In genomic region chr5:57816108-57816507, GRCh38 we compare ENCODE assay signal across 1 cellular context.
TF ChIP-seq lines count a peak whose summit lies in the region.

No MANE protein-coding gene starts in this region.

TF ChIP-seq in SK-N-SH, 30 proteins besides CTCF, POLR2A, EP300 and RAD21 (continued from another document):
- TF ChIP-seq USF2 (IDR thresholded peaks at IDR 0.05; ENCODE audit: borderline replicate concordance, low read depth, low read length) (no peak), NFIC (IDR thresholded peaks at IDR 0.05; ENCODE audit: borderline replicate concordance) (peak; percentile 99), EZH2phosphoT487 (IDR thresholded peaks at IDR 0.05; ENCODE audit: borderline replicate concordance, low read depth) (no peak), ZBTB33 (IDR thresholded peaks at IDR 0.05; ENCODE audit: borderline replicate concordance, low read depth) (peak; percentile 85), IRF3 (IDR thresholded peaks at IDR 0.05; ENCODE audit: low read depth, low read length) (no peak), GATA2 (CRISPR knock-in tag; IDR thresholded peaks at IDR 0.05) (no peak), FOXJ3 (CRISPR knock-in tag; IDR thresholded peaks at IDR 0.05) (no peak), MEF2A (IDR thresholded peaks at IDR 0.05; ENCODE audit: borderline replicate concordance, low read depth) (peak; percentile 85), REST (IDR thresholded peaks at IDR 0.05; ENCODE audit: low read depth, low read length) (peak; percentile 83)
